Comparison of ENCODE assay signal across 9 cellular contexts in the genomic region with DNA sequence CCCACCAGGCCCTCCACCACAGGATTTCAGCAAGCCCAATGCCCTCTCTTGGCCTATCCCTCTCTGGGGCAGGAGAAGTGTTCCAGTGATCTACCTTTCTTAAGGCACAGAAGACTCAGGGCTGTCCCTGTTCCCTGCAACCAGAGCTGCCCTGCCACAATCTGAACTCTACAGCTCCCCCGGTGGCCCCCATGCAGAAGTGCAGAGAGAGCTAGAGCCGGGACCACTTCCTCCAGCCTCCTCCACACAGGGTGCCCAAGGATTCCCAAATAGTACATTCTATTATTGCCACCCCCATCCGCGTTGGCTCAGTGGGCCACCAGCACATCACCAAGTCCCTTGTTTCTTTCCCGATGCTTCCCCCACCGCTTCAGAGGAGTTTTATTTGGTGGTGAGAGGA.
DNase-seq lines count a peak whose midpoint lies in the region; ATAC-seq, FAIRE-seq and TF ChIP-seq lines count a peak whose summit lies in the region.
"Had no signal": no experiment of that assay in that cellular context is flagged by ENCODE, and none has a peak within 500 bp of the region (broad histone marks: within the 10 kb centered on the region; RNA-seq: fewer than 3 reads in every experiment).

No MANE protein-coding gene starts in this region.

- intact Hi-C loops in A673 (cut with micrococcal nuclease; ENCODE audit: unreplicated experiment) (no loop called here), OCI-LY7 (cut with micrococcal nuclease; ENCODE audit: unreplicated experiment) (no loop called here)

- POLR2A ChIA-PET in A673 (lab: Charles Lee; ENCODE audit: low non-redundant PET) = no interaction called here
- POLR2A ChIA-PET in OCI-LY7 (lab: Charles Lee) = no interaction called here

- H3K4me1 Mint-ChIP-seq in nephron = no peaks in the 10 kb centered on the region

- H2AFZ ChIP-seq in OCI-LY7 (ENCODE audit: low read length) = no peak overlapping the region

- no peak overlapping the region for H3K27ac ChIP-seq in A673 (ENCODE audit: low read depth, low read length, poor library complexity, severe bottlenecking)
- H3K27ac ChIP-seq in OCI-LY7 (ENCODE audit: low read depth, low read length, poor library complexity, severe bottlenecking) = no peak overlapping the region

- H3K9me3 ChIP-seq in A673 (ENCODE audit: low read depth, low read length, poor library complexity, severe bottlenecking) (peaks cover 34% of the 10 kb centered on the region), OCI-LY7 (ENCODE audit: low read length) (no peaks in the 10 kb centered on the region)

- H3K36me3 ChIP-seq in A673 (ENCODE audit: insufficient read depth, low read length, poor library complexity, severe bottlenecking) = no peaks in the 10 kb centered on the region
- no peaks in the 10 kb centered on the region for H3K36me3 ChIP-seq in OCI-LY7 (ENCODE audit: insufficient read depth, low read length)

- H3K4me2 ChIP-seq in OCI-LY7 (ENCODE audit: low read length) = no peak overlapping the region

- H3K9me3 Mint-ChIP-seq in nephron = no peaks in the 10 kb centered on the region

- H3K4me3 Mint-ChIP-seq in nephron = no peak overlapping the region

- H3K79me2 ChIP-seq in OCI-LY7 (ENCODE audit: insufficient read depth, low read depth, low read length) = no peaks in the 10 kb centered on the region

- BruUV-seq in A673 (replicated peaks; lab: Mats Ljungman, UMichigan) = no TSS peak
- no TSS peak for BruUV-seq in OCI-LY7 (replicated peaks; lab: Mats Ljungman, UMichigan)

- H4K20me1 ChIP-seq in OCI-LY7 (ENCODE audit: insufficient read depth, low read length) = no peaks in the 10 kb centered on the region

- CTCF ChIA-PET in A673 (lab: Charles Lee) (no interaction called here), OCI-LY7 (lab: Charles Lee; ENCODE audit: unreplicated experiment) (no interaction called here)

- TF ChIP-seq POLR2A in erythroblast (IDR thresholded peaks at IDR 0.05; ENCODE audit: low read length) (no peak), GM12892 (IDR thresholded peaks at IDR 0.05; ENCODE audit: low read depth, low read length) (no peak)

- TF ChIP-seq CTCF in A673 (conservative IDR thresholded peaks at IDR 0.05; ENCODE audit: low read depth, low read length) = peak; percentile 31; the same call in 1 of the 2 replicates
- peak; percentile 73 for TF ChIP-seq CTCF in OCI-LY7 (conservative IDR thresholded peaks at IDR 0.05; ENCODE audit: low read length)
- TF ChIP-seq CTCF in nephron (IDR thresholded peaks at IDR 0.05; ENCODE audit: unreplicated experiment in 3 of 3) = peak; percentile 12 to 50 (median 47)

- ATAC-seq in GM18867 (IDR thresholded peaks at IDR 0.05; ENCODE audit: unreplicated experiment) (peak; percentile 80), HG03457 (IDR thresholded peaks at IDR 0.05; ENCODE audit: unreplicated experiment) (no peak)
- ATAC-seq: activated naive CD4-positive, alpha-beta T cell treated with anti-CD3 and anti-CD28 coated beads, Interleukin-2, amount 50 U/mL, for 72 hours had no signal

- H3K27ac Mint-ChIP-seq in nephron = no peak overlapping the region
- H3K27ac Mint-ChIP-seq: activated naive CD4-positive, alpha-beta T cell treated with anti-CD3 and anti-CD28 coated beads, Interleukin-2, amount 50 U/mL, for 72 hours had no signal

- H3K4me3 ChIP-seq in A673 (ENCODE audit: low read depth, low read length, poor library complexity, severe bottlenecking) = no peak overlapping the region
- no peak overlapping the region for H3K4me3 ChIP-seq in OCI-LY7 (ENCODE audit: low read depth, low read length, poor library complexity, severe bottlenecking)

- DNase-seq in A673 (ENCODE audit: low spot score) = no peak
- DNase-seq in OCI-LY7 (ENCODE audit: low spot score) = peak; percentile 24
- peak; percentile 11 to 37 for DNase-seq in erythroblast (lab: John Stamatoyannopoulos, UW)
- no peak for DNase-seq in LoVo (ENCODE audit: low spot score)
- no peak for DNase-seq in GM12892 (ENCODE audit: insufficient read length)

- no peaks in the 10 kb centered on the region for H3K9me2 ChIP-seq in OCI-LY7 (ENCODE audit: insufficient read depth, low read length)

- H3K4me1 ChIP-seq in A673 (ENCODE audit: insufficient read depth, low read length, poor library complexity, severe bottlenecking) = no peaks in the 10 kb centered on the region
- no peaks in the 10 kb centered on the region for H3K4me1 ChIP-seq in OCI-LY7 (ENCODE audit: insufficient read depth, low read length, poor library complexity, severe bottlenecking)

- no peaks in the 10 kb centered on the region for H3K36me3 Mint-ChIP-seq in nephron (ENCODE audit: low read depth)
- H3K36me3 Mint-ChIP-seq: activated naive CD4-positive, alpha-beta T cell treated with anti-CD3 and anti-CD28 coated beads, Interleukin-2, amount 50 U/mL, for 72 hours had no signal

- no peak for FAIRE-seq in GM12892 (lab: Jason Lieb, UNC)

- H3K27me3 ChIP-seq in A673 (replicated peaks; ENCODE audit: insufficient read depth, low read depth, low read length, poor library complexity) = no peaks in the 10 kb centered on the region

- H3K27me3 Mint-ChIP-seq in nephron (ENCODE audit: low read depth) = peaks cover 8% of the 10 kb centered on the region

Comparison
In these comparisons a context has a peak if more than half of its experiments do, and no peak if none do; other contexts are left out.
1. DNase-seq: peak in OCI-LY7 (single experiment) and erythroblast (2 of 2); none in A673 (single experiment), LoVo (single experiment) and GM12892 (single experiment).
2. Peak in every context shown above with its lines, with median percentiles within 50 percentile points of each other: CTCF ChIP-seq.